10 cellular contexts compared by ENCODE assay signal in genomic region chr17:4594406-4595349, GRCh38. TPM values are rescaled to one million over a fixed set of nuclear protein-coding genes. Genes with fewer than 3 reads are reported as not detected.
DNase-seq lines count a peak whose midpoint lies in the region; ATAC-seq, FAIRE-seq and TF ChIP-seq lines count a peak whose summit lies in the region.
"Had no signal": no experiment of that assay in that cellular context is flagged by ENCODE, and none has a peak within 500 bp of the region (broad histone marks: within the 10 kb centered on the region; RNA-seq: fewer than 3 reads in every experiment).

No MANE protein-coding gene starts in this region.

- H3K27ac ChIP-seq in RWPE2 (ENCODE audit: poor library complexity, severe bottlenecking) (no peak overlapping the region), psoas muscle (peak overlapping the region; percentile 99)
- H3K27ac ChIP-seq: suprapubic skin had no signal

- H3K4me3 ChIP-seq in GM06990 (replicated peaks; ENCODE audit: low read depth, low read length): no peak overlapping the region
- no peak overlapping the region for H3K4me3 ChIP-seq in RWPE2 (ENCODE audit: severe bottlenecking)
- no peak overlapping the region for H3K4me3 ChIP-seq in bronchial epithelial cell (ENCODE audit: low read depth, low read length)
- H3K4me3 ChIP-seq in psoas muscle: peak overlapping the region; percentile 12
- H3K4me3 ChIP-seq: suprapubic skin had no signal

- H3K36me3 ChIP-seq in GM06990 (ENCODE audit: control insufficient read depth, insufficient read depth, low read length): no peaks in the 10 kb centered on the region
- H3K36me3 ChIP-seq in RWPE2 (ENCODE audit: low read depth): no peaks in the 10 kb centered on the region
- no peaks in the 10 kb centered on the region for H3K36me3 ChIP-seq in bronchial epithelial cell (ENCODE audit: control insufficient read depth, insufficient read depth, low read length)
- H3K36me3 ChIP-seq in psoas muscle (ENCODE audit: insufficient read depth in 1 of 2, low read depth in 1 of 2): peaks cover 0 to 59% of the 10 kb centered on the region in 2 donors
- H3K36me3 ChIP-seq: suprapubic skin had no signal

- H3K36me3 Mint-ChIP-seq in HFFc6 (ENCODE audit: low read depth): no peaks in the 10 kb centered on the region

- H3K4me3 Mint-ChIP-seq in HFFc6: no peak overlapping the region

- 41 to 67% (median 45%) methylated on average over 33 of the region's 33 CpGs for WGBS in psoas muscle, 3 donors

- no peaks in the 10 kb centered on the region; the same call in none of the 2 replicates for H3K27me3 ChIP-seq in GM06990 (replicated peaks; ENCODE audit: control insufficient read depth, insufficient read depth, low read length)
- peaks cover 7% of the 10 kb centered on the region for H3K27me3 ChIP-seq in RWPE2 (ENCODE audit: insufficient read depth, poor library complexity, severe bottlenecking)
- peaks cover 1% of the 10 kb centered on the region for H3K27me3 ChIP-seq in bronchial epithelial cell (ENCODE audit: control insufficient read depth, insufficient read depth, low read length)
- no peaks in the 10 kb centered on the region for H3K27me3 ChIP-seq in psoas muscle (ENCODE audit: insufficient read depth in 3 of 3, low read length in 2 of 3)

- H3K27me3 Mint-ChIP-seq in HFFc6 (ENCODE audit: insufficient read depth): peaks cover 45% of the 10 kb centered on the region

- H3K27ac Mint-ChIP-seq in HFFc6: no peak overlapping the region

- DNase-seq in GM06990 (ENCODE audit: extremely low read depth, insufficient read length) (peak; percentile 38), RWPE2 (ENCODE audit: low spot score) (no peak), bronchial epithelial cell (ENCODE audit: low read depth) (no peak), psoas muscle (peak in 1 of 2 donors; percentile 75), NCI-H446 (lab: John Stamatoyannopoulos, UW) (no peak), occipital lobe (lab: John Stamatoyannopoulos, UW) (no peak), HFFc6 (no peak)

- H3K9me3 ChIP-seq in RWPE2 (ENCODE audit: severe bottlenecking): no peaks in the 10 kb centered on the region
- no peaks in the 10 kb centered on the region for H3K9me3 ChIP-seq in psoas muscle
- H3K9me3 ChIP-seq: suprapubic skin had no signal

- H3K4me1 ChIP-seq in RWPE2 (ENCODE audit: insufficient read depth, poor library complexity, severe bottlenecking) (no peaks in the 10 kb centered on the region), psoas muscle (peaks cover 87% of the 10 kb centered on the region)

- no peaks in the 10 kb centered on the region for H3K9me3 Mint-ChIP-seq in HFFc6

- intact Hi-C loops in psoas muscle (cut with DNase I): no loop called here

- TF ChIP-seq CTCF in GM06990 (IDR thresholded peaks at IDR 0.05; ENCODE audit: insufficient read depth, low read length, poor library complexity, severe bottlenecking) (peak; percentile 60), RWPE2 (IDR thresholded peaks at IDR 0.05; ENCODE audit: poor library complexity, severe bottlenecking) (peak; percentile 19), bronchial epithelial cell (IDR thresholded peaks at IDR 0.05; ENCODE audit: insufficient read depth, low read length, severe bottlenecking) (peak; percentile 51), psoas muscle (IDR thresholded peaks at IDR 0.05) (peak; percentile 15), HFFc6 (IDR thresholded peaks at IDR 0.05) (no peak; the same call in 1 of the 2 replicates)

- ATAC-seq in RWPE2 (ENCODE audit: low read depth): 0 out of 3 replicates have a peak, but pooled peaks have one; percentile 5
- no peak for ATAC-seq in psoas muscle
- no peak for ATAC-seq in HG02642 (IDR thresholded peaks at IDR 0.05; ENCODE audit: poor library complexity, unreplicated experiment)

- FAIRE-seq in bronchial epithelial cell (lab: Jason Lieb, UNC): no peak

- H3K4me1 Mint-ChIP-seq in HFFc6 (ENCODE audit: low read depth): no peaks in the 10 kb centered on the region

RNA-seq across cellular contexts. Expression of gene SMTNL2, which starts 10.3 kb away (rescaled TPM):
- total RNA-seq in bronchial epithelial cell (not detected in 2 replicates), psoas muscle (100 to 1,000 TPM; 248 to 524 (median 400) TPM), occipital lobe (3.7 TPM)
- polyA plus RNA-seq in psoas muscle: 100 to 1,000 TPM in 2 of 3 donors, 10 to 100 TPM in 1; 20.7 to 318 (median 210) TPM
- total RNA-seq in HFFc6 (2021; fragmentation: NEBNext Ultra II Directional; extraction: Animal tissue kit (Norgen Biotek cat#: 25700)): not detected
- total RNA-seq: T-helper 2 cell treated with Interferon-gamma antibody and Interleukin-4, amounts not matched to agents 100 ng/mL and 5 ng/mL, for 36 hours had no signal

RNA-seq across cellular contexts. Expression of gene GGT6, which starts 34.3 kb away (rescaled TPM):
- total RNA-seq in bronchial epithelial cell (6.6 and 24.1 TPM in 2 replicates), psoas muscle (not detected), occipital lobe (not detected)
- polyA plus RNA-seq in psoas muscle: under 1 TPM in 1 of 3 donors, not detected in 2; 0.03 TPM
- not detected for total RNA-seq in HFFc6 (2021; fragmentation: NEBNext Ultra II Directional; extraction: Animal tissue kit (Norgen Biotek cat#: 25700))
- total RNA-seq: T-helper 2 cell treated with Interferon-gamma antibody and Interleukin-4, amounts not matched to agents 100 ng/mL and 5 ng/mL, for 36 hours had no signal

RNA-seq across cellular contexts. Expression of gene MYBBP1A, which starts 39.5 kb away (rescaled TPM):
- total RNA-seq in bronchial epithelial cell (45.1 and 60.6 TPM in 2 replicates), psoas muscle (10 to 100 TPM; 31.3 to 63.2 (median 46.3) TPM), occipital lobe (28.5 TPM)
- 10 to 100 TPM; 28.5 to 54.4 (median 35.5) TPM for polyA plus RNA-seq in psoas muscle
- 10 to 100 TPM; 65.9 to 80.8 (median 71.8) TPM for total RNA-seq in HFFc6 (2021; fragmentation: NEBNext Ultra II Directional; extraction: Animal tissue kit (Norgen Biotek cat#: 25700))

RNA-seq across cellular contexts. Expression of gene ALOX15, which starts 46.8 kb away (rescaled TPM):
- total RNA-seq in bronchial epithelial cell (under 0.01 TPM in 1 of 2 replicates, not detected in the other), psoas muscle (under 1 TPM in 2 of 4 donors, not detected in 2; 0.10 to 0.36 TPM), occipital lobe (not detected)
- not detected for polyA plus RNA-seq in psoas muscle
- total RNA-seq in HFFc6 (2021; fragmentation: NEBNext Ultra II Directional; extraction: Animal tissue kit (Norgen Biotek cat#: 25700)): not detected
- total RNA-seq: T-helper 2 cell treated with Interferon-gamma antibody and Interleukin-4, amounts not matched to agents 100 ng/mL and 5 ng/mL, for 36 hours had no signal

Comparison
In these comparisons a context has a peak if more than half of its experiments do, and no peak if none do; other contexts are left out.
1. RNA of gene SMTNL2, which starts 10.3 kb away (total RNA-seq): 248 to 524 TPM in psoas muscle; 3.7 TPM in occipital lobe (single experiment), not detected in bronchial epithelial cell and not detected in HFFc6; every median in the first group is over 10 times any median in the second.